In the genomic region with DNA sequence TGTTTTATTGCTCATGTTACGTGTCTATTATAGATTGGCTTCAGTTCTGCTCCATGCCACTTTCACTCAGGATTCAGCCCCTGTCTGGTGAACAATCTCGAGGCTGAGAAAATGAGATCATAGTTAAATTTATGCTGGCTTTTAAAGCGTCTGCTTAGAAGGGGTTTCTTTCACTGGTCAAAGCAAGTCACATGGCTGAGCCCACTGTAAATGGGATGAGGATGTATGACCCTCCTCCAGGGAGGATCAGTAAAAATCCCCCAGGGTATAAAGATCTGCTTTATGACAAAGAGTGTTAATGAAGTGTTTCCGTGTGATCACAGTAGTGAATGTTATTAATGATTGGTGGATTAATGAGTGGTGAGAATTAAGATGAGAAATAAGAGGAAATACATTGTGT, we compare ENCODE assay signal across 33 cellular contexts. TPM values are rescaled to one million over a fixed set of nuclear protein-coding genes. Genes with fewer than 3 reads are reported as not detected.
"Had no signal": no experiment of that assay in that cellular context is flagged by ENCODE, and none has a peak within 500 bp of the region (broad histone marks: within the 10 kb centered on the region; RNA-seq: fewer than 3 reads in every experiment).

No MANE protein-coding gene starts in this region.

- H3K36me3 ChIP-seq: left ventricle myocardium inferior, pancreas, prostate gland, right atrium auricular region, stomach, thyroid gland, upper lobe of right lung had no signal

- H3K36me3 Mint-ChIP-seq: naive B cell; stimulated activated naive B cell treated with anti-CD40 and anti-IgM and Interleukin-4, amounts not matched to agents 10 μg/mL and 1 μg/mL and 100 μg/mL, for 72 hours had no signal

- H3K4me1 Mint-ChIP-seq: endodermal cell; stimulated activated naive B cell treated with anti-CD40 and anti-IgM and Interleukin-4, amounts not matched to agents 10 μg/mL and 1 μg/mL and 100 μg/mL, for 72 hours had no signal

- ATAC-seq: esophagus mucosa; pancreas; stimulated activated naive B cell treated with anti-CD40 and anti-IgM and Interleukin-4, amounts not matched to agents 10 μg/mL and 1 μg/mL and 100 μg/mL, for 72 hours; upper lobe of right lung had no signal

- H3K4me3 ChIP-seq: left ventricle myocardium inferior, pancreas, prostate gland, right atrium auricular region, stomach, thyroid gland, upper lobe of right lung had no signal

- H3K27ac ChIP-seq: left ventricle myocardium inferior, pancreas, prostate gland, right atrium auricular region, stomach, thyroid gland, upper lobe of right lung, VCaP had no signal

- H3K27ac Mint-ChIP-seq: activated naive CD4-positive, alpha-beta T cell treated with anti-CD3 and anti-CD28 coated beads for 36 hours; activated T-helper 1 cell treated with anti-CD3 and anti-CD28 coated beads, Interleukin-12 subunit alpha, Interleukin-12 subunit beta, Interleukin-2, Interleukin-4 antibody, amounts not matched to agents 30 ng/mL and 10 ng/mL and 1 ng/mL, durations not matched to agents 14 hours and 24 hours and 36 hours; dendritic cell treated with granulocyte-macrophage colony-stimulating factor and Interleukin-4, amounts not matched to agents 40 ng/mL and 50 ng/mL, for 4 days; endodermal cell; naive B cell; stimulated activated naive B cell treated with anti-CD40 and anti-IgM and Interleukin-4, amounts not matched to agents 10 μg/mL and 1 μg/mL and 100 μg/mL, for 72 hours had no signal

- H3K9me3 Mint-ChIP-seq: activated naive CD4-positive, alpha-beta T cell treated with anti-CD3 and anti-CD28 coated beads for 36 hours; dendritic cell treated with granulocyte-macrophage colony-stimulating factor and Interleukin-4, amounts not matched to agents 40 ng/mL and 50 ng/mL, for 4 days had no signal

- H3K9me3 ChIP-seq: left ventricle myocardium inferior, pancreas, prostate gland, right atrium auricular region, stomach, thyroid gland, upper lobe of right lung had no signal

- DNase-seq: activated CD4-positive, alpha-beta T cell treated with anti-CD3 and anti-CD28 coated beads for 4 hours; activated CD4-positive, alpha-beta T cell treated with anti-CD3 and anti-CD28 coated beads, Interleukin-2, amount 50 U/mL, for 48 hours; activated CD8-positive, alpha-beta memory T cell treated with anti-CD3 and anti-CD28 coated beads, Interleukin-2, amount 50 U/mL, for 4 hours; activated effector memory CD4-positive, alpha-beta T cell treated with anti-CD3 and anti-CD28 coated beads, Interleukin-2, amount 50 U/mL, for 16 hours; activated naive CD4-positive, alpha-beta T cell treated with anti-CD3 and anti-CD28 coated beads for 36 hours; activated T-cell treated with anti-CD3 and anti-CD28 coated beads, Interleukin-2, amount 50 U/mL, for 1 hour; amniotic stem cell; caudate nucleus; endodermal cell; foreskin fibroblast; left ventricle myocardium inferior; naive B cell; nucleus accumbens; pancreas; stimulated activated CD4-positive, alpha-beta T cell treated with anti-CD3 and anti-CD28 coated beads, Interleukin-15, amount 100 ng/mL, for 24 hours; stimulated activated CD4-positive, alpha-beta T cell treated with anti-CD3 and anti-CD28 coated beads, Interleukin-2, amount 100 ng/mL, for 24 hours; stimulated activated naive B cell treated with anti-CD40 and anti-IgM and Interleukin-4, amounts not matched to agents 10 μg/mL and 1 μg/mL and 100 μg/mL, for 72 hours; stomach; T-helper 9 cell; thyroid gland; upper lobe of right lung had no signal

- H3K4me3 Mint-ChIP-seq: activated naive CD4-positive, alpha-beta T cell treated with anti-CD3 and anti-CD28 coated beads for 36 hours; activated T-helper 1 cell treated with anti-CD3 and anti-CD28 coated beads, Interleukin-12 subunit alpha, Interleukin-12 subunit beta, Interleukin-2, Interleukin-4 antibody, amounts not matched to agents 30 ng/mL and 10 ng/mL and 1 ng/mL, durations not matched to agents 14 hours and 24 hours and 36 hours; dendritic cell treated with granulocyte-macrophage colony-stimulating factor and Interleukin-4, amounts not matched to agents 40 ng/mL and 50 ng/mL, for 4 days; endodermal cell; naive B cell; stimulated activated naive B cell treated with anti-CD40 and anti-IgM and Interleukin-4, amounts not matched to agents 10 μg/mL and 1 μg/mL and 100 μg/mL, for 72 hours had no signal

- H3K27me3 ChIP-seq: pancreas, right atrium auricular region, stomach, thyroid gland, upper lobe of right lung had no signal

- H3K4me1 ChIP-seq: pancreas, prostate gland, upper lobe of right lung had no signal

RNA-seq across cellular contexts. Expression of gene BOLL, which starts 13.1 kb away (rescaled TPM):
- total RNA-seq: activated CD8-positive, alpha-beta memory T cell treated with anti-CD3 and anti-CD28 coated beads for 36 hours; activated T-helper 1 cell treated with anti-CD3 and anti-CD28 coated beads, Interleukin-12 subunit alpha, Interleukin-12 subunit beta, Interleukin-2, Interleukin-4 antibody, amounts not matched to agents 30 ng/mL and 10 ng/mL and 1 ng/mL, durations not matched to agents 14 hours and 24 hours and 36 hours; astrocyte; chondrocyte; endodermal cell; esophagus mucosa; left ventricle myocardium inferior; lung microvascular endothelial cell; mucosa of gallbladder; pancreas; right atrium auricular region; stomach; T-helper 1 cell treated with Interleukin-12 subunit alpha and Interleukin-12 subunit beta and Interleukin-4 antibody, amounts not matched to agents 30 ng/mL and 1 ng/mL, for 36 hours; upper lobe of right lung had no signal
